ENCODE assay signal across 19 cellular contexts in genomic region chr12:53506450-53506785, GRCh38. TPM values are rescaled to one million over a fixed set of nuclear protein-coding genes. Genes with fewer than 3 reads are reported as not detected.
DNase-seq lines count a peak whose midpoint lies in the region; FAIRE-seq and TF ChIP-seq lines count a peak whose summit lies in the region.
"Had no signal": no experiment of that assay in that cellular context is flagged by ENCODE, and none has a peak within 500 bp of the region (broad histone marks: within the 10 kb centered on the region; RNA-seq: fewer than 3 reads in every experiment).

No MANE protein-coding gene starts in this region.

- H3K9me3 Mint-ChIP-seq in HFFc6 (no peaks in the 10 kb centered on the region), chondrocyte (ENCODE audit: low read depth) (no peaks in the 10 kb centered on the region), neural crest cell (no peaks in the 10 kb centered on the region)

- peak overlapping the region; percentile 22; the same call in 1 of the 2 replicates for H3K27ac ChIP-seq in 22Rv1

- H3K4me3 Mint-ChIP-seq in HFFc6 (no peak overlapping the region), chondrocyte (ENCODE audit: unreplicated experiment) (no peak overlapping the region), neural crest cell (peak overlapping the region; percentile 27)
- H3K4me3 Mint-ChIP-seq: B cell; CD4-positive, alpha-beta memory T cell had no signal

- H3K27me3 Mint-ChIP-seq in HFFc6 (ENCODE audit: insufficient read depth) (peaks cover 5% of the 10 kb centered on the region; the same call in 1 of the 2 replicates), chondrocyte (ENCODE audit: low read depth) (no peaks in the 10 kb centered on the region), neural crest cell (ENCODE audit: low read depth) (peaks cover 3% of the 10 kb centered on the region)
- H3K27me3 Mint-ChIP-seq: B cell; CD4-positive, alpha-beta memory T cell had no signal

- FAIRE-seq in frontal cortex (lab: Jason Lieb, UNC): no peak
- FAIRE-seq: A549, H1, K562 had no signal

- H3K27ac Mint-ChIP-seq in HFFc6 (peak overlapping the region; percentile 79), chondrocyte (ENCODE audit: unreplicated experiment) (peak overlapping the region; percentile 87), neural crest cell (ENCODE audit: unreplicated experiment) (no peak overlapping the region)
- H3K27ac Mint-ChIP-seq: B cell had no signal

- peaks cover 38% of the 10 kb centered on the region for H3K4me1 Mint-ChIP-seq in HFFc6 (ENCODE audit: low read depth)
- peaks cover 41% of the 10 kb centered on the region for H3K4me1 Mint-ChIP-seq in chondrocyte (ENCODE audit: low read depth)
- peaks cover 7% of the 10 kb centered on the region for H3K4me1 Mint-ChIP-seq in neural crest cell

- H3K36me3 Mint-ChIP-seq in HFFc6 (ENCODE audit: low read depth): peaks cover 15% of the 10 kb centered on the region
- peaks cover 3% of the 10 kb centered on the region for H3K36me3 Mint-ChIP-seq in chondrocyte (ENCODE audit: low read depth)
- H3K36me3 Mint-ChIP-seq in neural crest cell (ENCODE audit: low read depth): no peaks in the 10 kb centered on the region

- TF ChIP-seq CTCF in 22Rv1 (IDR thresholded peaks at IDR 0.05) (no peak), HFFc6 (IDR thresholded peaks at IDR 0.05) (no peak), chondrocyte (IDR thresholded peaks at IDR 0.05) (no peak), neural crest cell (conservative IDR thresholded peaks at IDR 0.05) (no peak)

- DNase-seq in HFFc6: no peak
- no peak for DNase-seq in chondrocyte (ENCODE audit: low spot score)
- no peak for DNase-seq in neural crest cell (ENCODE audit: low read depth, low spot score)
- no peak for DNase-seq in inferior parietal cortex (ENCODE audit: extremely low spot score)
- no peak for DNase-seq in frontal cortex (ENCODE audit: low spot score in 2 of 2)
- no peak for DNase-seq in amniotic stem cell (lab: John Stamatoyannopoulos, UW)
- DNase-seq in NCI-H1105 (lab: John Stamatoyannopoulos, UW): no peak
- DNase-seq: CD4-positive, alpha-beta memory T cell; DMS 273 treated with DMSO at 0.1 percent for 48 hours; NCI-H2107; NCI-H446; NCI-H748 treated with DMSO at 0.1 percent for 48 hours had no signal

RNA-seq across cellular contexts. Expression of gene NPFF, which starts 0.9 kb away (rescaled TPM):
- not detected for total RNA-seq in HFFc6 (2021; fragmentation: NEBNext Ultra II Directional; extraction: Animal tissue kit (Norgen Biotek cat#: 25700))
- total RNA-seq in chondrocyte: 0.92 TPM in 1 of 3 replicates, not detected in the others
- 0.73 TPM in 1 of 2 replicates, not detected in the other for total RNA-seq in neural crest cell
- total RNA-seq in frontal cortex: not detected
- total RNA-seq: B cell; CD4-positive, alpha-beta memory T cell; Daoy; H1; K562; Right ventricle myocardium inferior had no signal

RNA-seq across cellular contexts. Expression of gene TARBP2, which starts 5.3 kb away (rescaled TPM):
- total RNA-seq in HFFc6 (2021; fragmentation: NEBNext Ultra II Directional; extraction: Animal tissue kit (Norgen Biotek cat#: 25700)): 10 to 100 TPM; 35.1 to 41.7 (median 37.1) TPM
- 23.5 to 34.0 TPM (median 24.1 TPM) in 3 replicates for total RNA-seq in chondrocyte
- total RNA-seq in neural crest cell: 66.6 and 73.1 TPM in 2 replicates
- total RNA-seq in frontal cortex: 26.9 TPM

RNA-seq across cellular contexts. Expression of gene MAP3K12, which starts 7.2 kb away (rescaled TPM):
- total RNA-seq in HFFc6 (2021; fragmentation: NEBNext Ultra II Directional; extraction: Animal tissue kit (Norgen Biotek cat#: 25700)): 10 to 100 TPM; 21.2 to 26.5 (median 23.5) TPM
- 25.5 to 30.6 TPM (median 26.9 TPM) in 3 replicates for total RNA-seq in chondrocyte
- total RNA-seq in neural crest cell: 32.9 and 33.0 TPM in 2 replicates
- total RNA-seq in frontal cortex: 34.6 TPM

RNA-seq across cellular contexts. Expression of gene PCBP2, which starts 54.5 kb away (rescaled TPM):
- total RNA-seq in HFFc6 (2021; fragmentation: NEBNext Ultra II Directional; extraction: Animal tissue kit (Norgen Biotek cat#: 25700)): 100 to 1,000 TPM; 763 to 969 (median 874) TPM
- total RNA-seq in chondrocyte (601 to 638 TPM (median 611 TPM) in 3 replicates), neural crest cell (1,351 and 1,375 TPM in 2 replicates), frontal cortex (157 TPM)
